ENCODE assay signal across 29 cellular contexts in the genomic region with DNA sequence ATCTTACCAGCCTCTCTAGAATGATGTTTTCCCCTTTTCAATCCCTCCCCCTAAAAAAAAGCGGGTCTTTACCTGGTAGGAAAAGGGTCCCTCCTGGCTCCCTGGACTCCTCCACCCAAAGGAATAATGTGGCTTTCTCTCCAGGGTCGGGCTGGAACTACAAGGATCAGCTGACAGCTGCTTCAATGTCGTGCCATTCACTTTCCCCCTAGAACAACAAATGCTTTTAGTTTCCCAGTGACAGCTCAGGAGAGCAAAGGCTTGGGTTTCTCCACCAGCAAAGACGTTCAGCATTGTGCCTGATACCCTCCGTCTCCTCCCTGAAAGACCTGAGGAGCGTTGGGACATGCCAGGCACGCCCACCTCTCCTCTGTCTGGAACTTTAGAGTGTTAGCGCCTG.
A peak's percentile ranks its signal among the peaks of the same experiment; 100 is the strongest.
DNase-seq lines count a peak whose midpoint lies in the region; ATAC-seq and TF ChIP-seq lines count a peak whose summit lies in the region.
"Had no signal": no experiment of that assay in that cellular context is flagged by ENCODE, and none has a peak within 500 bp of the region (broad histone marks: within the 10 kb centered on the region; RNA-seq: fewer than 3 reads in every experiment).

No MANE protein-coding gene starts in this region.

- H3K18ac ChIP-seq in neuronal stem cell (ENCODE audit: low read length), result no peak overlapping the region

- peak; percentile 30 for DNase-seq in GM23338 (ENCODE audit: low spot score)
- DNase-seq in SK-MEL-5 (ENCODE audit: low read depth, low spot score), result peak; percentile 46
- DNase-seq in globus pallidus (ENCODE audit: low spot score), result peak; percentile 41
- DNase-seq in neuronal stem cell (ENCODE audit: low spot score), result no peak
- DNase-seq in CD4-positive, alpha-beta memory T cell, result no peak
- DNase-seq in NCI-H774 (lab: John Stamatoyannopoulos, UW), result no peak
- no peak for DNase-seq in CD1c-positive myeloid dendritic cell (ENCODE audit: extremely low spot score)
- DNase-seq: AML-193; CD8-positive, alpha-beta memory T cell; DMS 273 treated with DMSO at 0.1 percent for 48 hours; DMS79; EL; GDM1; GOT3; HCEC 1CT; NCI-H1048; NCI-H1436; NCI-H187 treated with DMSO at 0.1 percent for 48 hours; NCI-H2107; NCI-H2227 treated with DMSO at 0.1 percent for 48 hours; NCI-H526 treated with DMSO at 0.1 percent for 48 hours; NK-92 treated with Interleukin-12 subunit alpha and Interleukin-12 subunit beta, amount 100 ng/mL, for 24 hours; PC-3 had no signal

- no peaks in the 10 kb centered on the region for H3K79me2 ChIP-seq in GM23338 (replicated peaks; ENCODE audit: insufficient read depth)

- H3K4me2 ChIP-seq in GM23338 (peak overlapping the region; percentile 24; the same call in 1 of the 2 replicates), neuronal stem cell (ENCODE audit: insufficient read depth, low read length, poor library complexity, severe bottlenecking) (no peak overlapping the region)
- H3K4me2 ChIP-seq: A549, KMS-11 had no signal

- H4K91ac ChIP-seq in neuronal stem cell (ENCODE audit: low read depth, low read length, poor library complexity), result no peak overlapping the region

- no peak overlapping the region for H4K8ac ChIP-seq in neuronal stem cell (ENCODE audit: low read depth, low read length)

- H3K14ac ChIP-seq in neuronal stem cell (ENCODE audit: low read length), result peak overlapping the region; percentile 58

- no peaks in the 10 kb centered on the region for H3F3A ChIP-seq in GM23338 (replicated peaks; ENCODE audit: low read depth)

- H3K4me1 ChIP-seq in GM23338 (ENCODE audit: insufficient read depth) (peaks cover 32% of the 10 kb centered on the region), neuronal stem cell (ENCODE audit: control insufficient read depth in 2 of 2, insufficient read depth in 1 of 2, low read depth in 1 of 2, low read length in 2 of 2) (peaks cover 22 to 29% of the 10 kb centered on the region in 2 donors)
- no peaks in the 10 kb centered on the region for H3K4me1 ChIP-seq in CD4-positive, alpha-beta memory T cell (ENCODE audit: insufficient read depth, low read length)

- no peaks in the 10 kb centered on the region for H3K9me3 Mint-ChIP-seq in GM23338
- H3K9me3 Mint-ChIP-seq in CD4-positive, alpha-beta memory T cell, result peaks cover 0 to 2% (median 0%) of the 10 kb centered on the region in 8 donors
- H3K9me3 Mint-ChIP-seq: CD8-positive, alpha-beta memory T cell; IgD-negative memory B cell had no signal

- no peaks in the 10 kb centered on the region for H4K20me1 ChIP-seq in GM23338 (replicated peaks; ENCODE audit: insufficient read depth)

- ATAC-seq in GM23338, result peak; percentile 8; the same call in 1 of the 3 replicates
- ATAC-seq: A549, GM12878, PC-3, SK-N-SH treated with all-trans-retinoic acid at 6 μM for 48 hours had no signal

- H3K9ac ChIP-seq in neuronal stem cell (ENCODE audit: low read depth, low read length, poor library complexity), result no peak overlapping the region
- H3K9ac ChIP-seq: KMS-11 had no signal

- H2BK5ac ChIP-seq in neuronal stem cell (ENCODE audit: low read length), result no peak overlapping the region

- TF ChIP-seq CTCF in GM23338 (conservative IDR thresholded peaks at IDR 0.05; ENCODE audit: low read depth in 2 of 2), result no peak

- CTCF ChIA-PET in CD4-positive, alpha-beta memory T cell (lab: Charles Lee; ENCODE audit: partially characterized antibody), result no interaction called here

- WGBS in neuronal stem cell (ENCODE audit: extremely low coverage in 2 of 2, insufficient read length in 2 of 2, insufficient replicate concordance in 1 of 2), 2 donors, result no CpG with 5 or more reads among the region's 8 CpGs

- H3K36me3 ChIP-seq in GM23338 (ENCODE audit: insufficient read depth), result no peaks in the 10 kb centered on the region
- no peaks in the 10 kb centered on the region for H3K36me3 ChIP-seq in neuronal stem cell (replicated peaks in 1 of 2; ENCODE audit: control insufficient read depth in 2 of 2, insufficient read depth in 2 of 2, low read length in 2 of 2)
- H3K36me3 ChIP-seq in CD4-positive, alpha-beta memory T cell (ENCODE audit: insufficient read depth, low read length), result no peaks in the 10 kb centered on the region

- no peaks in the 10 kb centered on the region for H3K36me3 Mint-ChIP-seq in GM23338 (ENCODE audit: low read depth)
- H3K36me3 Mint-ChIP-seq in CD4-positive, alpha-beta memory T cell, result peaks cover 5 to 28% of the 10 kb centered on the region in 2 donors

- POLR2A ChIA-PET in CD4-positive, alpha-beta memory T cell (lab: Charles Lee; ENCODE audit: partially characterized antibody), result no interaction called here

- H2AK5ac ChIP-seq in neuronal stem cell (ENCODE audit: low read depth, low read length), result no peak overlapping the region

- intact Hi-C loops in CD4-positive, alpha-beta memory T cell (cut with micrococcal nuclease), result no loop called here

- no peak overlapping the region for H3K4ac ChIP-seq in neuronal stem cell (ENCODE audit: low read length)

- no peak overlapping the region for H3K23ac ChIP-seq in neuronal stem cell (ENCODE audit: low read depth, low read length, poor library complexity)

- no peak overlapping the region for H2BK12ac ChIP-seq in neuronal stem cell (ENCODE audit: low read length)

- H3K27me3 Mint-ChIP-seq in GM23338 (ENCODE audit: insufficient read depth, low read depth, poor library complexity), result peaks cover 25% of the 10 kb centered on the region
- H3K27me3 Mint-ChIP-seq in CD4-positive, alpha-beta memory T cell, result no peaks in the 10 kb centered on the region

- H3K79me1 ChIP-seq in neuronal stem cell (ENCODE audit: low read depth, low read length), result no peaks in the 10 kb centered on the region

- H3K4me1 Mint-ChIP-seq in GM23338, result peaks cover 42% of the 10 kb centered on the region
- H3K4me1 Mint-ChIP-seq in CD4-positive, alpha-beta memory T cell, result no peaks in the 10 kb centered on the region
- H3K4me1 Mint-ChIP-seq: CD8-positive, alpha-beta memory T cell had no signal

- H3K27ac ChIP-seq in GM23338 (ENCODE audit: low read depth) (no peak overlapping the region), neuronal stem cell (replicated peaks; ENCODE audit: low read length) (peak overlapping the region; percentile 11)
- H3K27ac ChIP-seq in CD4-positive, alpha-beta memory T cell (ENCODE audit: low read depth, low read length), result no peak overlapping the region
- H3K27ac ChIP-seq: A549, HL-60, KMS-11 had no signal

- in situ Hi-C loops in SK-MEL-5 (cut with HindIII; ENCODE audit: low pct_unique_long_range_greater_than_20kb, low sequenced_read_pairs), result no loop called here

- no peak overlapping the region for H3K4me3 ChIP-seq in GM23338
- H3K4me3 ChIP-seq in neuronal stem cell (ENCODE audit: low read length in 2 of 2), result no peak overlapping the region
- no peak overlapping the region for H3K4me3 ChIP-seq in CD4-positive, alpha-beta memory T cell (ENCODE audit: low read length in 2 of 2)
- H3K4me3 ChIP-seq: A549, GM12878 had no signal

- H3K27me3 ChIP-seq in GM23338 (ENCODE audit: insufficient read depth), result peaks cover 39% of the 10 kb centered on the region
- H3K27me3 ChIP-seq in neuronal stem cell (ENCODE audit: control insufficient read depth in 3 of 3, insufficient read depth in 3 of 3, low read depth in 1 of 3, low read length in 3 of 3), result peaks cover 0 to 38% (median 0%) of the 10 kb centered on the region in 3 experiments
- H3K27me3 ChIP-seq in CD4-positive, alpha-beta memory T cell (ENCODE audit: insufficient read depth, low read length), result no peaks in the 10 kb centered on the region

- H2AFZ ChIP-seq in GM23338 (no peak overlapping the region), neuronal stem cell (ENCODE audit: low read length) (no peak overlapping the region)

- H3K9me3 ChIP-seq in neuronal stem cell (replicated peaks in 1 of 2; ENCODE audit: control insufficient read depth in 2 of 2, insufficient read depth in 1 of 2, low read depth in 1 of 2, low read length in 2 of 2), result no peaks in the 10 kb centered on the region
- H3K9me3 ChIP-seq in CD4-positive, alpha-beta memory T cell (ENCODE audit: control insufficient read depth in 1 of 2, low read length in 2 of 2), result no peaks in the 10 kb centered on the region
- H3K9me3 ChIP-seq: A549 had no signal

- H3K9me2 ChIP-seq in GM23338 (ENCODE audit: insufficient read depth), result no peaks in the 10 kb centered on the region

- H3K27ac Mint-ChIP-seq in GM23338, result no peak overlapping the region
- H3K27ac Mint-ChIP-seq in CD4-positive, alpha-beta memory T cell, result no peak overlapping the region
- H3K27ac Mint-ChIP-seq: CD8-positive, alpha-beta memory T cell; IgD-negative memory B cell had no signal

- H2BK120ac ChIP-seq in neuronal stem cell (ENCODE audit: low read depth, low read length), result no peak overlapping the region

- H3K4me3 Mint-ChIP-seq in GM23338, result no peak overlapping the region
- H3K4me3 Mint-ChIP-seq in CD4-positive, alpha-beta memory T cell, result no peak overlapping the region
- H3K4me3 Mint-ChIP-seq: IgD-negative memory B cell had no signal

- H2BK15ac ChIP-seq in neuronal stem cell (ENCODE audit: low read length), result no peak overlapping the region

TF ChIP-seq in GM23338, 12 proteins besides CTCF, POLR2A, EP300 and RAD21 (continues in another document):
- TF ChIP-seq ZNF331 (CRISPR knock-in tag; IDR thresholded peaks at IDR 0.05; ENCODE audit: low read depth) (no peak), ZNF114 (CRISPR knock-in tag; IDR thresholded peaks at IDR 0.05) (no peak), POLR2AphosphoS5 (IDR thresholded peaks at IDR 0.05; ENCODE audit: low read depth) (no peak), NANOG (IDR thresholded peaks at IDR 0.05; ENCODE audit: borderline replicate concordance) (no peak), EZH2 (IDR thresholded peaks at IDR 0.05; ENCODE audit: low read depth, unreplicated experiment) (no peak), ETS1 (IDR thresholded peaks at IDR 0.05) (no peak)

Comparison
In these comparisons a context has a peak if more than half of its experiments do, and no peak if none do; other contexts are left out.
1. DNase-seq: peak in GM23338 (single experiment), SK-MEL-5 (single experiment) and globus pallidus (single experiment); none in neuronal stem cell (single experiment), CD4-positive, alpha-beta memory T cell (0 of 5), NCI-H774 (single experiment) and CD1c-positive myeloid dendritic cell (single experiment).